ENCODE assay signal across 29 cellular contexts in genomic region chr2:10989782-10990181, GRCh38.
"Had no signal": no experiment of that assay in that cellular context is flagged by ENCODE, and none has a peak within 500 bp of the region (broad histone marks: within the 10 kb centered on the region; RNA-seq: fewer than 3 reads in every experiment).

No MANE protein-coding gene starts in this region.

- H3K27ac ChIP-seq: left lung, lower lobe of right lung, ovary, prostate gland, skin epidermis, stomach, testis, thyroid gland, transverse colon, upper lobe of left lung, vagina had no signal

- H3K4me3 Mint-ChIP-seq: immature natural killer cell; naive thymus-derived CD4-positive, alpha-beta T cell; natural killer cell treated with Interleukin-12 subunit alpha and Interleukin-12 subunit beta and Interleukin-15 and Interleukin-18, amount 100 ng/mL, for 72 hours; stimulated activated naive B cell treated with anti-CD40 and anti-IgM and Interleukin-4, amounts not matched to agents 10 μg/mL and 1 μg/mL and 100 μg/mL, for 72 hours had no signal

- H3K27ac Mint-ChIP-seq: immature natural killer cell; natural killer cell treated with Interleukin-12 subunit alpha and Interleukin-12 subunit beta and Interleukin-15 and Interleukin-18, amount 100 ng/mL, for 72 hours; stimulated activated naive B cell treated with anti-CD40 and anti-IgM and Interleukin-4, amounts not matched to agents 10 μg/mL and 1 μg/mL and 100 μg/mL, for 72 hours had no signal

- H3K36me3 Mint-ChIP-seq: immature natural killer cell; naive thymus-derived CD4-positive, alpha-beta T cell; natural killer cell treated with Interleukin-12 subunit alpha and Interleukin-12 subunit beta and Interleukin-15 and Interleukin-18, amount 100 ng/mL, for 72 hours; stimulated activated naive B cell treated with anti-CD40 and anti-IgM and Interleukin-4, amounts not matched to agents 10 μg/mL and 1 μg/mL and 100 μg/mL, for 72 hours had no signal

- H3K36me3 ChIP-seq: left lung, lower lobe of right lung, ovary, prostate gland, stomach, thyroid gland, transverse colon, upper lobe of left lung, vagina had no signal

- H3K4me3 ChIP-seq: left lung, lower lobe of right lung, mucosa of descending colon, ovary, prostate gland, skin epidermis, stomach, testis, thyroid gland, transverse colon, upper lobe of left lung, vagina had no signal

- H3K9me3 Mint-ChIP-seq: immature natural killer cell; naive thymus-derived CD4-positive, alpha-beta T cell; natural killer cell treated with Interleukin-12 subunit alpha and Interleukin-12 subunit beta and Interleukin-15 and Interleukin-18, amount 100 ng/mL, for 72 hours; stimulated activated naive B cell treated with anti-CD40 and anti-IgM and Interleukin-4, amounts not matched to agents 10 μg/mL and 1 μg/mL and 100 μg/mL, for 72 hours had no signal

- H3K27me3 ChIP-seq: left lung, ovary, testis, thyroid gland, upper lobe of left lung, vagina had no signal

- H3K4me1 Mint-ChIP-seq: immature natural killer cell; naive thymus-derived CD4-positive, alpha-beta T cell; stimulated activated naive B cell treated with anti-CD40 and anti-IgM and Interleukin-4, amounts not matched to agents 10 μg/mL and 1 μg/mL and 100 μg/mL, for 72 hours had no signal

- H3K9me3 ChIP-seq: left lung, lower lobe of right lung, mucosa of descending colon, ovary, prostate gland, stomach, testis, thyroid gland, transverse colon, upper lobe of left lung, vagina had no signal

- ATAC-seq: left colon; left lung; lower lobe of right lung; mucosa of descending colon; naive thymus-derived CD4-positive, alpha-beta T cell; natural killer cell treated with Interleukin-12 subunit alpha and Interleukin-12 subunit beta and Interleukin-15 and Interleukin-18, amount 100 ng/mL, for 72 hours; right cardiac atrium; sciatic nerve; stimulated activated naive B cell treated with anti-CD40 and anti-IgM and Interleukin-4, amounts not matched to agents 10 μg/mL and 1 μg/mL and 100 μg/mL, for 72 hours; stimulated activated naive CD8-positive, alpha-beta T cell treated with anti-CD3 and anti-CD28 coated beads, Interleukin-15, Interleukin-2, amounts not matched to agents 100 U/mL and 50 U/mL, for 24 hours had no signal

- DNase-seq: hypothalamus; immature natural killer cell; kidney; left colon; lower lobe of right lung; mesendoderm; midbrain; mucosa of descending colon; naive thymus-derived CD4-positive, alpha-beta T cell; ovary; retina; right cardiac atrium; stimulated activated CD4-positive, alpha-beta T cell treated with anti-CD3 and anti-CD28 coated beads, Interleukin-12 subunit alpha, Interleukin-12 subunit beta, amount 100 ng/mL, for 4 hours; stimulated activated CD4-positive, alpha-beta T cell treated with anti-CD3 and anti-CD28 coated beads, Interleukin-15, amount 100 ng/mL, for 24 hours; stimulated activated CD4-positive, alpha-beta T cell treated with anti-CD3 and anti-CD28 coated beads, Interleukin-2, amount 100 ng/mL, for 24 hours; stimulated activated CD4-positive, alpha-beta T cell treated with anti-CD3 and anti-CD28 coated beads, Interleukin-4, amount 100 ng/mL, for 1 hour; stimulated activated naive B cell treated with anti-CD40 and anti-IgM and Interleukin-4, amounts not matched to agents 10 μg/mL and 1 μg/mL and 100 μg/mL, for 72 hours; stimulated activated naive CD8-positive, alpha-beta T cell treated with anti-CD3 and anti-CD28 coated beads, Interleukin-15, Interleukin-2, amounts not matched to agents 100 U/mL and 50 U/mL, for 24 hours; stomach; testis; thyroid gland; transverse colon had no signal
